Comparison of ENCODE assay signal across 28 cellular contexts in genomic region chr14:76085358-76085757, GRCh38.
"Had no signal": no experiment of that assay in that cellular context is flagged by ENCODE, and none has a peak within 500 bp of the region (broad histone marks: within the 10 kb centered on the region; RNA-seq: fewer than 3 reads in every experiment).

No MANE protein-coding gene starts in this region.

- H3K4me3 Mint-ChIP-seq: endodermal cell; memory B cell; naive B cell; natural killer cell treated with Interleukin-12 subunit alpha and Interleukin-12 subunit beta and Interleukin-15 and Interleukin-18, amount 100 ng/mL, for 72 hours; stimulated activated effector memory CD8-positive, alpha-beta T cell treated with anti-CD3 and anti-CD28 coated beads, Interleukin-12 subunit alpha, Interleukin-12 subunit beta, amount 100 ng/mL, for 72 hours; type B pancreatic cell had no signal

- H3K27me3 Mint-ChIP-seq: memory B cell; naive B cell; natural killer cell treated with Interleukin-12 subunit alpha and Interleukin-12 subunit beta and Interleukin-15 and Interleukin-18, amount 100 ng/mL, for 72 hours had no signal

- H3K4me1 Mint-ChIP-seq: naive B cell; stimulated activated effector memory CD8-positive, alpha-beta T cell treated with anti-CD3 and anti-CD28 coated beads, Interleukin-12 subunit alpha, Interleukin-12 subunit beta, amount 100 ng/mL, for 72 hours had no signal

- H3K27me3 ChIP-seq: dorsolateral prefrontal cortex, foreskin keratinocyte, heart right ventricle, ovary, right lobe of liver, stomach, thyroid gland had no signal

- H3K36me3 ChIP-seq: ovary had no signal

- H3K27ac Mint-ChIP-seq: memory B cell; natural killer cell treated with Interleukin-12 subunit alpha and Interleukin-12 subunit beta and Interleukin-15 and Interleukin-18, amount 100 ng/mL, for 72 hours; stimulated activated effector memory CD8-positive, alpha-beta T cell treated with anti-CD3 and anti-CD28 coated beads, Interleukin-12 subunit alpha, Interleukin-12 subunit beta, amount 100 ng/mL, for 72 hours had no signal

- H3K36me3 Mint-ChIP-seq: natural killer cell treated with Interleukin-12 subunit alpha and Interleukin-12 subunit beta and Interleukin-15 and Interleukin-18, amount 100 ng/mL, for 72 hours; stimulated activated effector memory CD8-positive, alpha-beta T cell treated with anti-CD3 and anti-CD28 coated beads, Interleukin-12 subunit alpha, Interleukin-12 subunit beta, amount 100 ng/mL, for 72 hours; type B pancreatic cell had no signal

- H3K9me3 ChIP-seq: heart right ventricle, ovary, right lobe of liver, stomach, thyroid gland had no signal

- H3K9me3 Mint-ChIP-seq: endodermal cell; memory B cell; naive B cell; natural killer cell treated with Interleukin-12 subunit alpha and Interleukin-12 subunit beta and Interleukin-15 and Interleukin-18, amount 100 ng/mL, for 72 hours; stimulated activated effector memory CD8-positive, alpha-beta T cell treated with anti-CD3 and anti-CD28 coated beads, Interleukin-12 subunit alpha, Interleukin-12 subunit beta, amount 100 ng/mL, for 72 hours; type B pancreatic cell had no signal

- ATAC-seq: esophagus mucosa; foreskin keratinocyte; heart right ventricle; right lobe of liver; stimulated activated effector memory CD8-positive, alpha-beta T cell treated with anti-CD3 and anti-CD28 coated beads, Interleukin-12 subunit alpha, Interleukin-12 subunit beta, amount 100 ng/mL, for 72 hours had no signal

- FAIRE-seq: islet of Langerhans had no signal

- H3K4me3 ChIP-seq: dorsolateral prefrontal cortex, heart right ventricle, lung, ovary, right lobe of liver, smooth muscle cell, stomach, thyroid gland had no signal

- H3K27ac ChIP-seq: epithelial cell of prostate, foreskin keratinocyte, right lobe of liver, stomach, thyroid gland had no signal

- H3K4me1 ChIP-seq: foreskin keratinocyte, right lobe of liver, thyroid gland had no signal

- DNase-seq: cerebellar nuclear complex; cortex of kidney; dorsolateral prefrontal cortex; effector CD8-positive, alpha-beta T cell; foreskin keratinocyte; glutamatergic neuron; heart right ventricle; hippocampal formation; naive B cell; occipital lobe; ovary; right lobe of liver; stimulated activated CD4-positive, alpha-beta T cell treated with anti-CD3 and anti-CD28 coated beads, Interleukin-12 subunit alpha, Interleukin-12 subunit beta, amount 100 ng/mL, for 4 hours; stimulated activated CD4-positive, alpha-beta T cell treated with anti-CD3 and anti-CD28 coated beads, Interleukin-1b, Interleukin-23, amount 100 ng/mL, for 48 hours; stimulated activated CD4-positive, alpha-beta T cell treated with anti-CD3 and anti-CD28 coated beads, Interleukin-4, amount 100 ng/mL, for 24 hours; stimulated activated naive CD4-positive, alpha-beta T cell treated with Interleukin-2 at 50 U/mL for 16 hours; stomach; thyroid gland had no signal

- H3K4me2 ChIP-seq: smooth muscle cell had no signal
